18 cellular contexts compared by ENCODE assay signal in genomic region chr11:123251656-123252344, GRCh38. TPM values are rescaled to one million over a fixed set of nuclear protein-coding genes. Genes with fewer than 3 reads are reported as not detected.
DNase-seq lines count a peak whose midpoint lies in the region; ATAC-seq and TF ChIP-seq lines count a peak whose summit lies in the region.
"Had no signal": no experiment of that assay in that cellular context is flagged by ENCODE, and none has a peak within 500 bp of the region (broad histone marks: within the 10 kb centered on the region; RNA-seq: fewer than 3 reads in every experiment).

No MANE protein-coding gene starts in this region.

- peak; percentile 42 for ATAC-seq in left lung
- ATAC-seq in thoracic aorta (ENCODE audit: insufficient number of reproducible peaks, low FRiP score, low read depth), result peak; percentile 8
- no peak for ATAC-seq in GM21528 (IDR thresholded peaks at IDR 0.05; ENCODE audit: low FRiP score, unreplicated experiment)

- H3K27me3 Mint-ChIP-seq in activated CD4-positive, alpha-beta T cell treated with anti-CD3 and anti-CD28 coated beads, Interleukin-2, amount 10 ng/mL, durations not matched to agents 24 days and 14 days, result peaks cover 41% of the 10 kb centered on the region

- H3K4me3 ChIP-seq in esophagus muscularis mucosa (no peak overlapping the region), left lung (no peak overlapping the region), thoracic aorta (no peak overlapping the region)

- DNase-seq in NCI-H446 (lab: John Stamatoyannopoulos, UW), result peak; percentile 39 to 80
- no peak for DNase-seq in esophagus muscularis mucosa (ENCODE audit: extremely low spot score)
- DNase-seq in left lung, result no peak
- no peak for DNase-seq in thoracic aorta (ENCODE audit: low spot score)
- DNase-seq in DMS53 treated with DMSO at 0.1 percent for 48 hours (lab: John Stamatoyannopoulos, UW; ENCODE audit: unreplicated experiment), result no peak
- DNase-seq in GOT3 (lab: John Stamatoyannopoulos, UW), result no peak
- DNase-seq in activated CD4-positive, alpha-beta T cell treated with anti-CD3 and anti-CD28 coated beads, Interleukin-2, amount 10 ng/mL, durations not matched to agents 24 days and 14 days, result no peak
- DNase-seq: activated CD8-positive, alpha-beta memory T cell treated with anti-CD3 and anti-CD28 coated beads for 24 hours; activated naive CD4-positive, alpha-beta T cell treated with anti-CD3 and anti-CD28 coated beads for 36 hours; CD4-positive, alpha-beta T cell; GDM1; NCI-H2081 treated with DMSO at 0.1 percent for 48 hours; NCI-H82; SHP77 treated with DMSO at 0.1 percent for 48 hours; stimulated activated CD4-positive, alpha-beta T cell treated with anti-CD3 and anti-CD28 coated beads, Interleukin-4, amount 100 ng/mL, for 4 hours; stimulated activated naive CD4-positive, alpha-beta T cell had no signal

- no peaks in the 10 kb centered on the region for H3K9me3 Mint-ChIP-seq in activated CD4-positive, alpha-beta T cell treated with anti-CD3 and anti-CD28 coated beads, Interleukin-2, amount 10 ng/mL, durations not matched to agents 24 days and 14 days
- H3K9me3 Mint-ChIP-seq: activated naive CD4-positive, alpha-beta T cell treated with anti-CD3 and anti-CD28 coated beads for 36 hours; CD4-positive, alpha-beta T cell; central memory CD8-positive, alpha-beta T cell had no signal

- no peak for TF ChIP-seq POLR2A in esophagus muscularis mucosa (IDR thresholded peaks at IDR 0.05; ENCODE audit: low read depth)

- intact Hi-C loops in esophagus muscularis mucosa (cut with DNase I) (no loop called here), left lung (cut with DNase I) (no loop called here)
- intact Hi-C loops in activated CD4-positive, alpha-beta T cell treated with anti-CD3 and anti-CD28 coated beads, Interleukin-2, amount 10 ng/mL, durations not matched to agents 24 days and 14 days (cut with micrococcal nuclease), result no loop called here

- no peak overlapping the region for H3K27ac Mint-ChIP-seq in activated CD4-positive, alpha-beta T cell treated with anti-CD3 and anti-CD28 coated beads, Interleukin-2, amount 10 ng/mL, durations not matched to agents 24 days and 14 days
- H3K27ac Mint-ChIP-seq: activated naive CD4-positive, alpha-beta T cell treated with anti-CD3 and anti-CD28 coated beads for 36 hours; CD4-positive, alpha-beta T cell had no signal

- TF ChIP-seq EP300 in esophagus muscularis mucosa (IDR thresholded peaks at IDR 0.05), result no peak

- no peaks in the 10 kb centered on the region for H3K36me3 Mint-ChIP-seq in activated CD4-positive, alpha-beta T cell treated with anti-CD3 and anti-CD28 coated beads, Interleukin-2, amount 10 ng/mL, durations not matched to agents 24 days and 14 days (ENCODE audit: low read depth)

- TF ChIP-seq CTCF in esophagus muscularis mucosa (IDR thresholded peaks at IDR 0.05), result no peak
- TF ChIP-seq CTCF in left lung (IDR thresholded peaks at IDR 0.05), result no peak
- no peak for TF ChIP-seq CTCF in thoracic aorta (IDR thresholded peaks at IDR 0.05)

- no peak overlapping the region for H3K4me3 Mint-ChIP-seq in activated CD4-positive, alpha-beta T cell treated with anti-CD3 and anti-CD28 coated beads, Interleukin-2, amount 10 ng/mL, durations not matched to agents 24 days and 14 days
- H3K4me3 Mint-ChIP-seq: activated naive CD4-positive, alpha-beta T cell treated with anti-CD3 and anti-CD28 coated beads for 36 hours; CD4-positive, alpha-beta T cell; central memory CD8-positive, alpha-beta T cell had no signal

- WGBS in esophagus muscularis mucosa, result 37% methylated on average over 7 of the region's 7 CpGs

- H3K27ac ChIP-seq in esophagus muscularis mucosa (replicated peaks in 1 of 4) (peak overlapping the region; percentile 40 to 69 (median 49)), left lung (no peak overlapping the region), thoracic aorta (no peak overlapping the region)

- H3K36me3 ChIP-seq in esophagus muscularis mucosa (no peaks in the 10 kb centered on the region), left lung (no peaks in the 10 kb centered on the region), thoracic aorta (no peaks in the 10 kb centered on the region)

- H3K4me1 ChIP-seq in esophagus muscularis mucosa (peaks cover 4 to 36% (median 31%) of the 10 kb centered on the region in 4 donors), left lung (no peaks in the 10 kb centered on the region), thoracic aorta (ENCODE audit: control insufficient read depth in 1 of 2, low read depth in 2 of 2) (peaks cover 0 to 3% of the 10 kb centered on the region in 2 donors)

- peaks cover 6% of the 10 kb centered on the region for H3K4me1 Mint-ChIP-seq in activated CD4-positive, alpha-beta T cell treated with anti-CD3 and anti-CD28 coated beads, Interleukin-2, amount 10 ng/mL, durations not matched to agents 24 days and 14 days
- H3K4me1 Mint-ChIP-seq: central memory CD8-positive, alpha-beta T cell had no signal

- H3K27me3 ChIP-seq in esophagus muscularis mucosa (no peaks in the 10 kb centered on the region), left lung (no peaks in the 10 kb centered on the region), thoracic aorta (replicated peaks; ENCODE audit: insufficient read depth) (no peaks in the 10 kb centered on the region)

- H3K9me3 ChIP-seq in esophagus muscularis mucosa, result no peaks in the 10 kb centered on the region
- H3K9me3 ChIP-seq in left lung, result no peaks in the 10 kb centered on the region
- H3K9me3 ChIP-seq in thoracic aorta, result no peaks in the 10 kb centered on the region

RNA-seq across cellular contexts. Expression of gene CLMP, which starts 56.8 kb away (rescaled TPM):
- 100 to 1,000 TPM; 169 to 215 (median 197) TPM for total RNA-seq in esophagus muscularis mucosa
- 10 to 100 TPM; 20.4 to 22.5 TPM for total RNA-seq in left lung
- 100 to 1,000 TPM in 1 of 2 donors, 10 to 100 TPM in 1; 48.3 to 126 TPM for total RNA-seq in thoracic aorta
- total RNA-seq in activated CD4-positive, alpha-beta T cell treated with anti-CD3 and anti-CD28 coated beads, Interleukin-2, amount 10 ng/mL, durations not matched to agents 24 days and 14 days, result 0.05 and 0.12 TPM in 2 replicates

Comparison
In these comparisons a context has a peak if more than half of its experiments do, and no peak if none do; other contexts are left out.
1. DNase-seq: peak in NCI-H446 (2 of 2); none in esophagus muscularis mucosa (single experiment), left lung (0 of 2), thoracic aorta (single experiment), DMS53 treated with DMSO at 0.1 percent for 48 hours (single experiment), GOT3 (single experiment) and activated CD4-positive, alpha-beta T cell treated with anti-CD3 and anti-CD28 coated beads, Interleukin-2, amount 10 ng/mL, durations not matched to agents 24 days and 14 days (single experiment).
2. H3K27ac ChIP-seq: peak in esophagus muscularis mucosa (4 of 4); none in left lung (0 of 2) and thoracic aorta (0 of 2).
3. RNA of gene CLMP, which starts 56.8 kb away (total RNA-seq): 169 to 215 TPM in esophagus muscularis mucosa, 48.3 to 126 TPM in thoracic aorta and 20.4 to 22.5 TPM in left lung; 0.05 to 0.12 TPM in activated CD4-positive, alpha-beta T cell treated with anti-CD3 and anti-CD28 coated beads, Interleukin-2, amount 10 ng/mL, durations not matched to agents 24 days and 14 days; every median in the first group is over 10 times any median in the second.